1 cellular context compared by ENCODE assay signal in genomic region chr18:48356909-48357631, GRCh38.
TF ChIP-seq lines count a peak whose summit lies in the region.

No MANE protein-coding gene starts in this region.

TF ChIP-seq in SK-N-SH treated with all-trans-retinoic acid at 6 μM for 48 hours, 23 proteins besides CTCF, POLR2A, EP300 and RAD21 (continued from another document):
- TF ChIP-seq PATZ1 (CRISPR knock-in tag; IDR thresholded peaks at IDR 0.05; ENCODE audit: borderline replicate concordance) (no peak), ZFP30 (CRISPR knock-in tag; IDR thresholded peaks at IDR 0.05) (no peak), POU6F1 (CRISPR knock-in tag; IDR thresholded peaks at IDR 0.05; ENCODE audit: borderline replicate concordance, low read depth) (no peak), ZNF565 (CRISPR knock-in tag; conservative IDR thresholded peaks at IDR 0.05; ENCODE audit: low read depth) (no peak)
